Comparison of ENCODE assay signal across 1 cellular context in the genomic region with DNA sequence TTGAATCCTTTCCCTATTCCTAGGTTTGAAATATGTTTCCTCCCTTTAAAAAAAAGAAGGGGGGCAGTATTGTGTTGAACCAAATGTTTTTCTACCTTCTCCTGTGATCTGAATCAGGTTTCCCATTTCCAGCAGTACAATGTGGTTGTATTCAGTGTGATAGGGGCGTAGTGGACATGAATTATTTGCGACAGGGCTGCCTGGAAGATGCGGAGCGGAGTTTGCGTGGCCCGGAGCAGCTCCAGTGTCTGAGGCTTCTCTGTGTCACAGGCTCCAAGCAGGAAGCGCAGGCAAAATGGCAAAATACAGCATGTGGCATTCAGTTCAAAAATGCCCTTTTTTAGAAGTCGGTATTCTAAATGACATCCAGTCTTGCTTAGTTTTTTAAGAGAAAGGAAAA.
TF ChIP-seq lines count a peak whose summit lies in the region.

No MANE protein-coding gene starts in this region.

TF ChIP-seq in K562, 482 proteins besides CTCF, POLR2A, EP300 and RAD21 (continued from another document and continues in another):
- TF ChIP-seq EHMT2 (IDR thresholded peaks at IDR 0.05) (no peak), HMG20B (CRISPR knock-in tag; IDR thresholded peaks at IDR 0.05) (no peak), ATF1 (CRISPR knock-in tag; IDR thresholded peaks at IDR 0.05) (no peak), ATF1 (tag; IDR thresholded peaks at IDR 0.05) (peak; percentile 32), ZNF408 (CRISPR knock-in tag; IDR thresholded peaks at IDR 0.05; ENCODE audit: low read depth) (no peak), KLF13 (tag; IDR thresholded peaks at IDR 0.05; ENCODE audit: borderline replicate concordance, low read depth) (no peak), RCOR1 (IDR thresholded peaks at IDR 0.05; ENCODE audit: borderline replicate concordance in 1 of 2, low read depth in 2 of 2, low read length in 2 of 2) (0 out of 4 replicates have a peak, but pooled peaks of 1 of the 2 experiments have one; percentile 18), RUNX1 (IDR thresholded peaks at IDR 0.05; ENCODE audit: low read depth) (no peak), ARID2 (IDR thresholded peaks at IDR 0.05) (no peak), DPF2 (IDR thresholded peaks at IDR 0.05) (no peak), SUPT5H (IDR thresholded peaks at IDR 0.05) (no peak), KHSRP (IDR thresholded peaks at IDR 0.05) (no peak), CREM (IDR thresholded peaks at IDR 0.05; ENCODE audit: low read depth) (peak; percentile 47; the same call in 1 of the 2 replicates), STAT5B (CRISPR knock-in tag; IDR thresholded peaks at IDR 0.05) (no peak), ZBTB17 (CRISPR knock-in tag; IDR thresholded peaks at IDR 0.05) (no peak), GTF2A2 (tag; IDR thresholded peaks at IDR 0.05) (no peak), MAFG (tag; conservative IDR thresholded peaks at IDR 0.05) (no peak), TEAD2 (tag; IDR thresholded peaks at IDR 0.05) (no peak), ZNF785 (CRISPR knock-in tag; IDR thresholded peaks at IDR 0.05) (no peak), FOXP1 (CRISPR knock-in tag; IDR thresholded peaks at IDR 0.05) (no peak), NCOA6 (IDR thresholded peaks at IDR 0.05) (no peak), STAT5A (IDR thresholded peaks at IDR 0.05; ENCODE audit: borderline replicate concordance, low read length) (no peak), HNRNPH1 (optimal IDR thresholded peaks at IDR 0.05; ENCODE audit: low read depth, low read length) (no peak), HIVEP1 (CRISPR knock-in tag; IDR thresholded peaks at IDR 0.05) (no peak)
- TF ChIP-seq, protein P1, sequence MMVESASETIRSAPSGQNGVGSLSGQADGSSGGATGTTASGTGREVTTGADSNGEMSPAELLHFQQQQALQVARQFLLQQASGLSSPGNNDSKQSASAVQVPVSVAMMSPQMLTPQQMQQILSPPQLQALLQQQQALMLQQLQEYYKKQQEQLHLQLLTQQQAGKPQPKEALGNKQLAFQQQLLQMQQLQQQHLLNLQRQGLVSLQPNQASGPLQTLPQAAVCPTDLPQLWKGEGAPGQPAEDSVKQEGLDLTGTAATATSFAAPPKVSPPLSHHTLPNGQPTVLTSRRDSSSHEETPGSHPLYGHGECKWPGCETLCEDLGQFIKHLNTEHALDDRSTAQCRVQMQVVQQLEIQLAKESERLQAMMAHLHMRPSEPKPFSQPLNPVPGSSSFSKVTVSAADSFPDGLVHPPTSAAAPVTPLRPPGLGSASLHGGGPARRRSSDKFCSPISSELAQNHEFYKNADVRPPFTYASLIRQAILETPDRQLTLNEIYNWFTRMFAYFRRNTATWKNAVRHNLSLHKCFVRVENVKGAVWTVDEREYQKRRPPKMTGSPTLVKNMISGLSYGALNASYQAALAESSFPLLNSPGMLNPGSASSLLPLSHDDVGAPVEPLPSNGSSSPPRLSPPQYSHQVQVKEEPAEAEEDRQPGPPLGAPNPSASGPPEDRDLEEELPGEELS (CRISPR knock-in tag; IDR thresholded peaks at IDR 0.05; ENCODE audit: borderline replicate concordance): no peak
- TF ChIP-seq, protein P2, sequence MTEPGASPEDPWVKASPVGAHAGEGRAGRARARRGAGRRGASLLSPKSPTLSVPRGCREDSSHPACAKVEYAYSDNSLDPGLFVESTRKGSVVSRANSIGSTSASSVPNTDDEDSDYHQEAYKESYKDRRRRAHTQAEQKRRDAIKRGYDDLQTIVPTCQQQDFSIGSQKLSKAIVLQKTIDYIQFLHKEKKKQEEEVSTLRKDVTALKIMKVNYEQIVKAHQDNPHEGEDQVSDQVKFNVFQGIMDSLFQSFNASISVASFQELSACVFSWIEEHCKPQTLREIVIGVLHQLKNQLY (CRISPR knock-in tag; conservative IDR thresholded peaks at IDR 0.05): no peak
- TF ChIP-seq, protein P3, sequence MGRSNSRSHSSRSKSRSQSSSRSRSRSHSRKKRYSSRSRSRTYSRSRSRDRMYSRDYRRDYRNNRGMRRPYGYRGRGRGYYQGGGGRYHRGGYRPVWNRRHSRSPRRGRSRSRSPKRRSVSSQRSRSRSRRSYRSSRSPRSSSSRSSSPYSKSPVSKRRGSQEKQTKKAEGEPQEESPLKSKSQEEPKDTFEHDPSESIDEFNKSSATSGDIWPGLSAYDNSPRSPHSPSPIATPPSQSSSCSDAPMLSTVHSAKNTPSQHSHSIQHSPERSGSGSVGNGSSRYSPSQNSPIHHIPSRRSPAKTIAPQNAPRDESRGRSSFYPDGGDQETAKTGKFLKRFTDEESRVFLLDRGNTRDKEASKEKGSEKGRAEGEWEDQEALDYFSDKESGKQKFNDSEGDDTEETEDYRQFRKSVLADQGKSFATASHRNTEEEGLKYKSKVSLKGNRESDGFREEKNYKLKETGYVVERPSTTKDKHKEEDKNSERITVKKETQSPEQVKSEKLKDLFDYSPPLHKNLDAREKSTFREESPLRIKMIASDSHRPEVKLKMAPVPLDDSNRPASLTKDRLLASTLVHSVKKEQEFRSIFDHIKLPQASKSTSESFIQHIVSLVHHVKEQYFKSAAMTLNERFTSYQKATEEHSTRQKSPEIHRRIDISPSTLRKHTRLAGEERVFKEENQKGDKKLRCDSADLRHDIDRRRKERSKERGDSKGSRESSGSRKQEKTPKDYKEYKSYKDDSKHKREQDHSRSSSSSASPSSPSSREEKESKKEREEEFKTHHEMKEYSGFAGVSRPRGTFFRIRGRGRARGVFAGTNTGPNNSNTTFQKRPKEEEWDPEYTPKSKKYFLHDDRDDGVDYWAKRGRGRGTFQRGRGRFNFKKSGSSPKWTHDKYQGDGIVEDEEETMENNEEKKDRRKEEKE (IDR thresholded peaks at IDR 0.05; ENCODE audit: borderline replicate concordance in 1 of 2, control insufficient read depth in 1 of 2, low read depth in 2 of 2, low read length in 1 of 2): no peak
- TF ChIP-seq, protein P4, sequence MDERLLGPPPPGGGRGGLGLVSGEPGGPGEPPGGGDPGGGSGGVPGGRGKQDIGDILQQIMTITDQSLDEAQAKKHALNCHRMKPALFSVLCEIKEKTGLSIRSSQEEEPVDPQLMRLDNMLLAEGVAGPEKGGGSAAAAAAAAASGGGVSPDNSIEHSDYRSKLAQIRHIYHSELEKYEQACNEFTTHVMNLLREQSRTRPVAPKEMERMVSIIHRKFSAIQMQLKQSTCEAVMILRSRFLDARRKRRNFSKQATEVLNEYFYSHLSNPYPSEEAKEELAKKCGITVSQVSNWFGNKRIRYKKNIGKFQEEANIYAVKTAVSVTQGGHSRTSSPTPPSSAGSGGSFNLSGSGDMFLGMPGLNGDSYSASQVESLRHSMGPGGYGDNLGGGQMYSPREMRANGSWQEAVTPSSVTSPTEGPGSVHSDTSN (CRISPR knock-in tag; IDR thresholded peaks at IDR 0.05; ENCODE audit: low read depth): no peak
- TF ChIP-seq, protein P4 (tag; conservative IDR thresholded peaks at IDR 0.05; ENCODE audit: low read depth): peak; percentile 93
- TF ChIP-seq, protein P5, sequence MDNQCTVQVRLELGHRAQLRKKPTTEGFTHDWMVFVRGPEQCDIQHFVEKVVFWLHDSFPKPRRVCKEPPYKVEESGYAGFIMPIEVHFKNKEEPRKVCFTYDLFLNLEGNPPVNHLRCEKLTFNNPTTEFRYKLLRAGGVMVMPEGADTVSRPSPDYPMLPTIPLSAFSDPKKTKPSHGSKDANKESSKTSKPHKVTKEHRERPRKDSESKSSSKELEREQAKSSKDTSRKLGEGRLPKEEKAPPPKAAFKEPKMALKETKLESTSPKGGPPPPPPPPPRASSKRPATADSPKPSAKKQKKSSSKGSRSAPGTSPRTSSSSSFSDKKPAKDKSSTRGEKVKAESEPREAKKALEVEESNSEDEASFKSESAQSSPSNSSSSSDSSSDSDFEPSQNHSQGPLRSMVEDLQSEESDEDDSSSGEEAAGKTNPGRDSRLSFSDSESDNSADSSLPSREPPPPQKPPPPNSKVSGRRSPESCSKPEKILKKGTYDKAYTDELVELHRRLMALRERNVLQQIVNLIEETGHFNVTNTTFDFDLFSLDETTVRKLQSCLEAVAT (IDR thresholded peaks at IDR 0.05): no peak
- TF ChIP-seq, protein P6, sequence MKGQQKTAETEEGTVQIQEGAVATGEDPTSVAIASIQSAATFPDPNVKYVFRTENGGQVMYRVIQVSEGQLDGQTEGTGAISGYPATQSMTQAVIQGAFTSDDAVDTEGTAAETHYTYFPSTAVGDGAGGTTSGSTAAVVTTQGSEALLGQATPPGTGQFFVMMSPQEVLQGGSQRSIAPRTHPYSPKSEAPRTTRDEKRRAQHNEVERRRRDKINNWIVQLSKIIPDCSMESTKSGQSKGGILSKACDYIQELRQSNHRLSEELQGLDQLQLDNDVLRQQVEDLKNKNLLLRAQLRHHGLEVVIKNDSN (CRISPR knock-in tag; IDR thresholded peaks at IDR 0.05): no peak
- TF ChIP-seq, protein P7, sequence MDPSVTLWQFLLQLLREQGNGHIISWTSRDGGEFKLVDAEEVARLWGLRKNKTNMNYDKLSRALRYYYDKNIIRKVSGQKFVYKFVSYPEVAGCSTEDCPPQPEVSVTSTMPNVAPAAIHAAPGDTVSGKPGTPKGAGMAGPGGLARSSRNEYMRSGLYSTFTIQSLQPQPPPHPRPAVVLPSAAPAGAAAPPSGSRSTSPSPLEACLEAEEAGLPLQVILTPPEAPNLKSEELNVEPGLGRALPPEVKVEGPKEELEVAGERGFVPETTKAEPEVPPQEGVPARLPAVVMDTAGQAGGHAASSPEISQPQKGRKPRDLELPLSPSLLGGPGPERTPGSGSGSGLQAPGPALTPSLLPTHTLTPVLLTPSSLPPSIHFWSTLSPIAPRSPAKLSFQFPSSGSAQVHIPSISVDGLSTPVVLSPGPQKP (CRISPR knock-in tag; IDR thresholded peaks at IDR 0.05): no peak
- TF ChIP-seq, protein P8, sequence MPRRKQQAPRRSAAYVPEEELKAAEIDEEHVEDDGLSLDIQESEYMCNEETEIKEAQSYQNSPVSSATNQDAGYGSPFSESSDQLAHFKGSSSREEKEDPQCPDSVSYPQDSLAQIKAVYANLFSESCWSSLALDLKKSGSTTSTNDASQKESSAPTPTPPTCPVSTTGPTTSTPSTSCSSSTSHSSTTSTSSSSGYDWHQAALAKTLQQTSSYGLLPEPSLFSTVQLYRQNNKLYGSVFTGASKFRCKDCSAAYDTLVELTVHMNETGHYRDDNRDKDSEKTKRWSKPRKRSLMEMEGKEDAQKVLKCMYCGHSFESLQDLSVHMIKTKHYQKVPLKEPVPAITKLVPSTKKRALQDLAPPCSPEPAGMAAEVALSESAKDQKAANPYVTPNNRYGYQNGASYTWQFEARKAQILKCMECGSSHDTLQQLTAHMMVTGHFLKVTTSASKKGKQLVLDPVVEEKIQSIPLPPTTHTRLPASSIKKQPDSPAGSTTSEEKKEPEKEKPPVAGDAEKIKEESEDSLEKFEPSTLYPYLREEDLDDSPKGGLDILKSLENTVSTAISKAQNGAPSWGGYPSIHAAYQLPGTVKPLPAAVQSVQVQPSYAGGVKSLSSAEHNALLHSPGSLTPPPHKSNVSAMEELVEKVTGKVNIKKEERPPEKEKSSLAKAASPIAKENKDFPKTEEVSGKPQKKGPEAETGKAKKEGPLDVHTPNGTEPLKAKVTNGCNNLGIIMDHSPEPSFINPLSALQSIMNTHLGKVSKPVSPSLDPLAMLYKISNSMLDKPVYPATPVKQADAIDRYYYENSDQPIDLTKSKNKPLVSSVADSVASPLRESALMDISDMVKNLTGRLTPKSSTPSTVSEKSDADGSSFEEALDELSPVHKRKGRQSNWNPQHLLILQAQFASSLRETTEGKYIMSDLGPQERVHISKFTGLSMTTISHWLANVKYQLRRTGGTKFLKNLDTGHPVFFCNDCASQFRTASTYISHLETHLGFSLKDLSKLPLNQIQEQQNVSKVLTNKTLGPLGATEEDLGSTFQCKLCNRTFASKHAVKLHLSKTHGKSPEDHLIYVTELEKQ (CRISPR knock-in tag; IDR thresholded peaks at IDR 0.05): no peak
- TF ChIP-seq, protein P9, sequence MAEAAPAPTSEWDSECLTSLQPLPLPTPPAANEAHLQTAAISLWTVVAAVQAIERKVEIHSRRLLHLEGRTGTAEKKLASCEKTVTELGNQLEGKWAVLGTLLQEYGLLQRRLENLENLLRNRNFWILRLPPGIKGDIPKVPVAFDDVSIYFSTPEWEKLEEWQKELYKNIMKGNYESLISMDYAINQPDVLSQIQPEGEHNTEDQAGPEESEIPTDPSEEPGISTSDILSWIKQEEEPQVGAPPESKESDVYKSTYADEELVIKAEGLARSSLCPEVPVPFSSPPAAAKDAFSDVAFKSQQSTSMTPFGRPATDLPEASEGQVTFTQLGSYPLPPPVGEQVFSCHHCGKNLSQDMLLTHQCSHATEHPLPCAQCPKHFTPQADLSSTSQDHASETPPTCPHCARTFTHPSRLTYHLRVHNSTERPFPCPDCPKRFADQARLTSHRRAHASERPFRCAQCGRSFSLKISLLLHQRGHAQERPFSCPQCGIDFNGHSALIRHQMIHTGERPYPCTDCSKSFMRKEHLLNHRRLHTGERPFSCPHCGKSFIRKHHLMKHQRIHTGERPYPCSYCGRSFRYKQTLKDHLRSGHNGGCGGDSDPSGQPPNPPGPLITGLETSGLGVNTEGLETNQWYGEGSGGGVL (CRISPR knock-in tag; IDR thresholded peaks at IDR 0.05): no peak
- TF ChIP-seq, protein P10, sequence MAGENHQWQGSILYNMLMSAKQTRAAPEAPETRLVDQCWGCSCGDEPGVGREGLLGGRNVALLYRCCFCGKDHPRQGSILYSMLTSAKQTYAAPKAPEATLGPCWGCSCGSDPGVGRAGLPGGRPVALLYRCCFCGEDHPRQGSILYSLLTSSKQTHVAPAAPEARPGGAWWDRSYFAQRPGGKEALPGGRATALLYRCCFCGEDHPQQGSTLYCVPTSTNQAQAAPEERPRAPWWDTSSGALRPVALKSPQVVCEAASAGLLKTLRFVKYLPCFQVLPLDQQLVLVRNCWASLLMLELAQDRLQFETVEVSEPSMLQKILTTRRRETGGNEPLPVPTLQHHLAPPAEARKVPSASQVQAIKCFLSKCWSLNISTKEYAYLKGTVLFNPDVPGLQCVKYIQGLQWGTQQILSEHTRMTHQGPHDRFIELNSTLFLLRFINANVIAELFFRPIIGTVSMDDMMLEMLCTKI (IDR thresholded peaks at IDR 0.05; ENCODE audit: partially characterized antibody): no peak
- TF ChIP-seq, protein P11, sequence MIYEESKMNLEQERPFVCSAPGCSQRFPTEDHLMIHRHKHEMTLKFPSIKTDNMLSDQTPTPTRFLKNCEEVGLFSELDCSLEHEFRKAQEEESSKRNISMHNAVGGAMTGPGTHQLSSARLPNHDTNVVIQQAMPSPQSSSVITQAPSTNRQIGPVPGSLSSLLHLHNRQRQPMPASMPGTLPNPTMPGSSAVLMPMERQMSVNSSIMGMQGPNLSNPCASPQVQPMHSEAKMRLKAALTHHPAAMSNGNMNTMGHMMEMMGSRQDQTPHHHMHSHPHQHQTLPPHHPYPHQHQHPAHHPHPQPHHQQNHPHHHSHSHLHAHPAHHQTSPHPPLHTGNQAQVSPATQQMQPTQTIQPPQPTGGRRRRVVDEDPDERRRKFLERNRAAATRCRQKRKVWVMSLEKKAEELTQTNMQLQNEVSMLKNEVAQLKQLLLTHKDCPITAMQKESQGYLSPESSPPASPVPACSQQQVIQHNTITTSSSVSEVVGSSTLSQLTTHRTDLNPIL (CRISPR knock-in tag; IDR thresholded peaks at IDR 0.05): no peak
- TF ChIP-seq, protein P12, sequence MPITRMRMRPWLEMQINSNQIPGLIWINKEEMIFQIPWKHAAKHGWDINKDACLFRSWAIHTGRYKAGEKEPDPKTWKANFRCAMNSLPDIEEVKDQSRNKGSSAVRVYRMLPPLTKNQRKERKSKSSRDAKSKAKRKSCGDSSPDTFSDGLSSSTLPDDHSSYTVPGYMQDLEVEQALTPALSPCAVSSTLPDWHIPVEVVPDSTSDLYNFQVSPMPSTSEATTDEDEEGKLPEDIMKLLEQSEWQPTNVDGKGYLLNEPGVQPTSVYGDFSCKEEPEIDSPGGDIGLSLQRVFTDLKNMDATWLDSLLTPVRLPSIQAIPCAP (CRISPR knock-in tag; IDR thresholded peaks at IDR 0.05; ENCODE audit: borderline replicate concordance): no peak
